8 cellular contexts compared by ENCODE assay signal in genomic region chr12:55927588-55928502, GRCh38. TPM values are rescaled to one million over a fixed set of nuclear protein-coding genes. Genes with fewer than 3 reads are reported as not detected.
DNase-seq lines count a peak whose midpoint lies in the region; ATAC-seq and TF ChIP-seq lines count a peak whose summit lies in the region.

PYM1 (minus strand) TSS chr12:55927894; CDS start chr12:55927761, 133 bp downstream.

- peak; percentile 50 for TF ChIP-seq POLR2A in breast epithelium (IDR thresholded peaks at IDR 0.05)
- TF ChIP-seq POLR2A in sigmoid colon (IDR thresholded peaks at IDR 0.05), result peak; percentile 17 to 55

- WGBS in sigmoid colon, 2 donors, result 2 to 4% methylated on average over 49 of the region's 49 CpGs

- no peaks in the 10 kb centered on the region for H3K27me3 ChIP-seq in breast epithelium
- H3K27me3 ChIP-seq in iPS-15b (ENCODE audit: control insufficient read depth, insufficient read depth, low read length), result peaks cover 16% of the 10 kb centered on the region
- H3K27me3 ChIP-seq in sigmoid colon, result no peaks in the 10 kb centered on the region

- peaks cover 4 to 13% of the 10 kb centered on the region in 2 donors for H3K4me1 ChIP-seq in breast epithelium
- peaks cover 7% of the 10 kb centered on the region for H3K4me1 ChIP-seq in iPS-15b (ENCODE audit: control insufficient read depth, insufficient read depth, low read length)
- peaks cover 0 to 56% (median 44%) of the 10 kb centered on the region in 4 donors for H3K4me1 ChIP-seq in sigmoid colon

- TF ChIP-seq CTCF in breast epithelium (IDR thresholded peaks at IDR 0.05) (peak in 1 of 3 donors; percentile 6), sigmoid colon (IDR thresholded peaks at IDR 0.05) (no peak)

- H3K9ac ChIP-seq in iPS-15b (ENCODE audit: low read depth, low read length), result peak within 1 kb of the TSS; percentile 99

- TF ChIP-seq EP300 in sigmoid colon (IDR thresholded peaks at IDR 0.05), result no peak

- peak; percentile 41 for ATAC-seq in HG02759 (IDR thresholded peaks at IDR 0.05; ENCODE audit: unreplicated experiment)

- H3K9me3 ChIP-seq in breast epithelium, result no peaks in the 10 kb centered on the region
- H3K9me3 ChIP-seq in iPS-15b (ENCODE audit: control insufficient read depth, insufficient read depth, low read length), result no peaks in the 10 kb centered on the region
- no peaks in the 10 kb centered on the region for H3K9me3 ChIP-seq in sigmoid colon

- H3K27ac ChIP-seq in breast epithelium, result peak within 1 kb of the TSS; percentile 97 to 99
- peak within 1 kb of the TSS; percentile 84 to 98 (median 98) for H3K27ac ChIP-seq in sigmoid colon

- H3K4me3 ChIP-seq in breast epithelium (peak within 1 kb of the TSS; percentile 79 to 95 (median 95)), iPS-15b (ENCODE audit: low read depth, low read length) (peak within 1 kb of the TSS; percentile 100), sigmoid colon (peak within 1 kb of the TSS; percentile 53 to 94 (median 86))

- intact Hi-C loops in breast epithelium (cut with DNase I; ENCODE audit: low total_unique reads) (no loop called here), sigmoid colon (cut with DNase I) (loop anchor here (2.0 to 5.0 kb wide), 3 partner anchors 111 to 186 kb away; partner anchors contain the start of genes GDF11, RPS26 and SARNP)

- H3K36me3 ChIP-seq in breast epithelium (no peaks in the 10 kb centered on the region), iPS-15b (ENCODE audit: control insufficient read depth, insufficient read depth, low read length) (no peaks in the 10 kb centered on the region), sigmoid colon (peaks cover 0 to 4% (median 0%) of the 10 kb centered on the region in 4 donors)

- DNase-seq in NCI-H1105 treated with DMSO at 0.1 percent for 48 hours (lab: John Stamatoyannopoulos, UW), result peak; percentile 39
- no peak for DNase-seq in NCI-H1105 (lab: John Stamatoyannopoulos, UW)
- peak; percentile 47 for DNase-seq in NCI-H2029 (lab: John Stamatoyannopoulos, UW)
- DNase-seq in T1000 (lab: John Stamatoyannopoulos, UW), result peak; percentile 60
- peak; percentile 76 to 78 for DNase-seq in breast epithelium (ENCODE audit: low spot score in 2 of 2)
- peak; percentile 93 for DNase-seq in sigmoid colon

RNA-seq across cellular contexts. Expression of gene PYM1, which starts in this region (rescaled TPM):
- 10 to 100 TPM; 25.9 to 38.1 (median 33.0) TPM for total RNA-seq in breast epithelium
- total RNA-seq in sigmoid colon, result 10 to 100 TPM; 17.5 to 31.7 (median 27.6) TPM
- 10 to 100 TPM; 59.9 to 93.9 (median 65.5) TPM for polyA plus RNA-seq in sigmoid colon
